In the genomic region with DNA sequence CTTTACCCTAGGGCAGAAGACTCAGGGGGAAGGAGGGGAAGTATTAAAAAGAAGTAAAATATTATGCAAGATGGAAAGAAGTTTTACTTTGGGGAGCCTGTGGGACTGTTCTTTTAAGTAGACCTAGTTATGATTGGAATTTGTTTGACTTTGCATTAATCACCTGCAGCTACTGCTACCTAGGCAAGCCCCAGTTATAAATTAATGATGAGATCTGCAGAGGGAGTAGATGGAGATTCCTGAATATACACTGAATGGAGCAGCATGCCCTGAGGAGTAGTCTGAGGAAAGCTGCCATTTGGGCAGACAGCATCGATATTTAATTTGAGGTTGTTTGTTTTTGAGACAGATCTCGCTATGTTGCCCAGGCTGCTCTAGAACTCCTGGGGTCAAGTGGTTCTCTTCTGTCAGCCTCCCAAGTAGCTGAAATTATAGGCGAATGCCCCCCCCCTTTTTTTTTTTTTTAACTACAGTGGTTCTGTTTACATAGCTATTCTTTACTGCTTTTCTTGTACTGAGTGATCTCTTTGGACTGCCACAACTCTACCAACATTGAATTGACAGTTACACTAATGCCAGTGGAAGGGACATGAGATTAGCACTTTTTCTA, we compare ENCODE assay signal across 18 cellular contexts.
"Had no signal": no experiment of that assay in that cellular context is flagged by ENCODE, and none has a peak within 500 bp of the region (broad histone marks: within the 10 kb centered on the region; RNA-seq: fewer than 3 reads in every experiment).

No MANE protein-coding gene starts in this region.

- H3K4me3 Mint-ChIP-seq: activated T-cell treated with anti-CD3 and anti-CD28 coated beads, Interleukin-2, amount 50 U/mL, for 4 hours; nephron progenitor cell; stimulated activated memory B cell treated with anti-CD40 and anti-IgM and Interleukin-4, amounts not matched to agents 10 μg/mL and 1 μg/mL and 100 μg/mL, for 72 hours; type B pancreatic cell had no signal

- ATAC-seq: activated CD4-positive, CD25-positive, alpha-beta regulatory T cell treated with anti-CD3 and anti-CD28 coated beads, Interleukin-2, amount 50 U/mL, for 24 hours; activated T-cell treated with anti-CD3 and anti-CD28 coated beads, Interleukin-2, amount 50 U/mL, for 4 hours; left lobe of liver; stimulated activated memory B cell treated with anti-CD40 and anti-IgM and Interleukin-4, amounts not matched to agents 10 μg/mL and 1 μg/mL and 100 μg/mL, for 72 hours had no signal

- H3K27me3 Mint-ChIP-seq: stimulated activated memory B cell treated with anti-CD40 and anti-IgM and Interleukin-4, amounts not matched to agents 10 μg/mL and 1 μg/mL and 100 μg/mL, for 72 hours; type B pancreatic cell had no signal

- DNase-seq: activated CD4-positive, alpha-beta T cell treated with anti-CD3 and anti-CD28 coated beads, Interleukin-2, amount 50 U/mL, for 1 hour; activated CD8-positive, alpha-beta memory T cell treated with anti-CD3 and anti-CD28 coated beads, Interleukin-2, amount 50 U/mL, for 4 hours; activated naive CD4-positive, alpha-beta T cell treated with anti-CD3 and anti-CD28 coated beads, Interleukin-2, amount 50 U/mL, for 16 hours; activated T-cell treated with anti-CD3 and anti-CD28 coated beads, Interleukin-2, amount 50 U/mL, for 4 hours; erythroblast; foreskin melanocyte; hypothalamus; islet precursor cell; midbrain; nephron progenitor cell; nucleus accumbens; spleen; stimulated activated CD4-positive, alpha-beta T cell treated with anti-CD3 and anti-CD28 coated beads, Interleukin-4, amount 100 ng/mL, for 4 hours; testis had no signal

- H3K27ac Mint-ChIP-seq: nephron progenitor cell; stimulated activated memory B cell treated with anti-CD40 and anti-IgM and Interleukin-4, amounts not matched to agents 10 μg/mL and 1 μg/mL and 100 μg/mL, for 72 hours; type B pancreatic cell had no signal

- H3K36me3 Mint-ChIP-seq: stimulated activated memory B cell treated with anti-CD40 and anti-IgM and Interleukin-4, amounts not matched to agents 10 μg/mL and 1 μg/mL and 100 μg/mL, for 72 hours; type B pancreatic cell had no signal

- H3K9me3 Mint-ChIP-seq: activated T-cell treated with anti-CD3 and anti-CD28 coated beads, Interleukin-2, amount 50 U/mL, for 4 hours; nephron progenitor cell; stimulated activated memory B cell treated with anti-CD40 and anti-IgM and Interleukin-4, amounts not matched to agents 10 μg/mL and 1 μg/mL and 100 μg/mL, for 72 hours; type B pancreatic cell had no signal

- H3K4me1 Mint-ChIP-seq: nephron progenitor cell; stimulated activated memory B cell treated with anti-CD40 and anti-IgM and Interleukin-4, amounts not matched to agents 10 μg/mL and 1 μg/mL and 100 μg/mL, for 72 hours had no signal
